ENCODE assay signal across 1 cellular context in genomic region chr22:31631381-31631780, GRCh38.
TF ChIP-seq lines count a peak whose summit lies in the region.

No MANE protein-coding gene starts in this region.

TF ChIP-seq in K562, 482 proteins besides CTCF, POLR2A, EP300 and RAD21 (continued from another document):
- TF ChIP-seq NFE2 (IDR thresholded peaks at IDR 0.05; ENCODE audit: low read depth) (no peak), ZMIZ1 (IDR thresholded peaks at IDR 0.05; ENCODE audit: low read depth in 2 of 2, low read length in 2 of 2) (no peak), MED1 (CRISPR knock-in tag; IDR thresholded peaks at IDR 0.05; ENCODE audit: borderline replicate concordance) (no peak), CGGBP1 (CRISPR knock-in tag; IDR thresholded peaks at IDR 0.05) (no peak), FOSL1 (tag; conservative IDR thresholded peaks at IDR 0.05) (no peak), SMC3 (conservative IDR thresholded peaks at IDR 0.05; ENCODE audit: insufficient read depth, low read depth, low read length) (no peak), GMEB1 (CRISPR knock-in tag; IDR thresholded peaks at IDR 0.05) (no peak), FOXK1 (CRISPR knock-in tag; IDR thresholded peaks at IDR 0.05; ENCODE audit: borderline replicate concordance) (no peak), CREBBP (IDR thresholded peaks at IDR 0.05; ENCODE audit: low read depth, low read length) (no peak)
